ENCODE assay signal across 9 cellular contexts in the genomic region with DNA sequence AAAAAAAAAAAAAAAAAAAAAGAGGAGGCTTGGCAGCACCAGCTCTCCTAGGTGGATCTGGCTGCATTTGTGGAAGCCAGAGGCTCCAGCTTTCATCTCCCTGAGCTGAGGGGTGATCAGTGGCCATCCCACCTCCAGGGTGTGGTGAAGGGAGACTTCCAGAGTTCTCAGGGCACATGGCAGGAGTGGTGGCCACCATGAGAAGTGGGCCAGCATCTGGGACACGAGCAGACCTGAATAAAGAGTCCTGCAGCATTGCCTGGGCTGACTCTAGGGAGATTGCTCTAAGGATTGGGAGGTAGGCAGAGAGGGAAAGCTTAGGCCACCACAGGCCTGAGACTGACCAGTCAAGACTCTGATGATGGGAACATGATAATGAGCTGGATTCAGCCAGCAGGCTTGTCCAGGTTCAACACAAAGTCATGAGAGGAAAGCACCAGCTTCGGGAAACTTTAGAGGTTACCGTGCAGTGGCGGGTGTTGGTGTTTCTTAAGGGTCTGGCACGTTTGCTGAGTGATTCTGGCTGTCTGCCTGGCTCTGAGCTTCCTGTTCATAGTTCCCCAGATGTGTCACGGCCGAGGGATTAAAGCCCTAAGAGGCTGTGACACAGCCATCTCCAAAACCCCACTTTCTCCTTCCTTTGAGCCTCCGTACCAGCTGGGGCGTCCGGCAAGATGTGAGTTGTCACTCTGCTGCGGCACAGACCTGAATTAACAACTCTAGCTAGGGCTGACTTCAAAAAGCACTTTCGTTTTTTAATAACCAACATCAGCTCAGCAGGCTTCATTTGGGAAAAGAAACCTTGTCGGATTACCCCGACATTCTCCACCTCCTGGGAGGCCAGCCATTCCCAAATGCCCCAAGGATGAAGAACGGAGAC. TPM values are rescaled to one million over a fixed set of nuclear protein-coding genes. Genes with fewer than 3 reads are reported as not detected.
DNase-seq lines count a peak whose midpoint lies in the region; ATAC-seq and TF ChIP-seq lines count a peak whose summit lies in the region.
"Had no signal": no experiment of that assay in that cellular context is flagged by ENCODE, and none has a peak within 500 bp of the region (broad histone marks: within the 10 kb centered on the region; RNA-seq: fewer than 3 reads in every experiment).

No MANE protein-coding gene starts in this region.

- peak overlapping the region in 5 of 10 donors; percentile 15 to 90 (median 80) for H3K27ac Mint-ChIP-seq in naive thymus-derived CD8-positive, alpha-beta T cell

- H3K27me3 ChIP-seq in testis, result no peaks in the 10 kb centered on the region

- H3K4me3 ChIP-seq in coronary artery, result peak overlapping the region; percentile 67
- H3K4me3 ChIP-seq in testis, result peak overlapping the region in 1 of 2 donors; percentile 43

- intact Hi-C loops in testis (cut with DNase I; ENCODE audit: low total_unique reads), result no loop called here

- peaks cover 11 to 14% (median 12%) of the 10 kb centered on the region in 4 donors for H3K4me1 Mint-ChIP-seq in naive thymus-derived CD8-positive, alpha-beta T cell

- H3K9me3 Mint-ChIP-seq in naive thymus-derived CD8-positive, alpha-beta T cell, result no peaks in the 10 kb centered on the region

- 30 to 36% methylated on average over 11 to 15 of the region's 15 CpGs for WGBS in testis, 2 donors

- no peaks in the 10 kb centered on the region for H3K9me3 ChIP-seq in testis

- peaks cover 4% of the 10 kb centered on the region for H3K4me1 ChIP-seq in testis

- H3K36me3 ChIP-seq in testis (ENCODE audit: low read depth, missing control alignments), result no peaks in the 10 kb centered on the region

- H3K36me3 Mint-ChIP-seq in naive thymus-derived CD8-positive, alpha-beta T cell, result peaks cover 0 to 5% (median 0%) of the 10 kb centered on the region in 3 donors

- ATAC-seq in HG03159 (IDR thresholded peaks at IDR 0.05; ENCODE audit: unreplicated experiment), result peak; percentile 78
- ATAC-seq in activated CD4-positive, CD25-positive, alpha-beta regulatory T cell treated with anti-CD3 and anti-CD28 coated beads, Interleukin-2, amount 50 U/mL, for 24 hours, result peak; percentile 75 to 77
- peak; percentile 37 to 74 for ATAC-seq in naive thymus-derived CD8-positive, alpha-beta T cell

- DNase-seq in DMS 273 (lab: John Stamatoyannopoulos, UW; ENCODE audit: unreplicated experiment), result peak; percentile 2
- no peak for DNase-seq in DMS 273 treated with DMSO at 0.1 percent for 48 hours (lab: John Stamatoyannopoulos, UW)
- DNase-seq in coronary artery (ENCODE audit: low spot score), result peak; percentile 82
- DNase-seq in naive thymus-derived CD8-positive, alpha-beta T cell, result peak in 5 of 10 donors; percentile 2 to 43 (median 16)
- DNase-seq in testis, result peak; percentile 50
- no peak for DNase-seq in NCI-H1105 (lab: John Stamatoyannopoulos, UW)

- peak overlapping the region; percentile 65 to 88 (median 78) for H3K4me3 Mint-ChIP-seq in naive thymus-derived CD8-positive, alpha-beta T cell

- peak overlapping the region; percentile 29 to 80 for H3K27ac ChIP-seq in coronary artery
- peak overlapping the region; percentile 24 to 51 for H3K27ac ChIP-seq in testis
- H3K27ac ChIP-seq: 22Rv1 had no signal

- no peak for TF ChIP-seq CTCF in coronary artery (IDR thresholded peaks at IDR 0.05)
- TF ChIP-seq CTCF in testis (IDR thresholded peaks at IDR 0.05), result no peak

- TF ChIP-seq POLR2A in testis (IDR thresholded peaks at IDR 0.05), result no peak

- POLR2A ChIA-PET in naive thymus-derived CD8-positive, alpha-beta T cell (lab: Charles Lee), result no interaction called here

- H3K27me3 Mint-ChIP-seq in naive thymus-derived CD8-positive, alpha-beta T cell, result peaks cover 0 to 11% (median 4%) of the 10 kb centered on the region in 5 donors

RNA-seq across cellular contexts. Expression of a gene that starts 38.3 kb away (rescaled TPM):
- under 1 TPM in 1 of 2 experiments, not detected in 1; 0.29 TPM for total RNA-seq in naive thymus-derived CD8-positive, alpha-beta T cell
- not detected for polyA plus RNA-seq in naive thymus-derived CD8-positive, alpha-beta T cell
- total RNA-seq in testis, result 10 to 100 TPM; 35.4 to 51.3 TPM
- 49.6 TPM for polyA plus RNA-seq in testis (ENCODE audit: insufficient read depth, low read depth, low replicate concordance)

Comparison
In these comparisons a context has a peak if more than half of its experiments do, and no peak if none do; other contexts are left out.
1. DNase-seq: peak in DMS 273 (single experiment), coronary artery (single experiment) and testis (single experiment); none in DMS 273 treated with DMSO at 0.1 percent for 48 hours (single experiment) and NCI-H1105 (single experiment).
2. RNA of a gene that starts 38.3 kb away (total RNA-seq): 35.4 to 51.3 TPM in testis; 0.29 TPM in naive thymus-derived CD8-positive, alpha-beta T cell; every median in the first group is over 10 times any median in the second.
3. Peak in every context shown above with its lines, with median percentiles within 50 percentile points of each other: ATAC-seq.